11 cellular contexts compared by ENCODE assay signal in the genomic region with DNA sequence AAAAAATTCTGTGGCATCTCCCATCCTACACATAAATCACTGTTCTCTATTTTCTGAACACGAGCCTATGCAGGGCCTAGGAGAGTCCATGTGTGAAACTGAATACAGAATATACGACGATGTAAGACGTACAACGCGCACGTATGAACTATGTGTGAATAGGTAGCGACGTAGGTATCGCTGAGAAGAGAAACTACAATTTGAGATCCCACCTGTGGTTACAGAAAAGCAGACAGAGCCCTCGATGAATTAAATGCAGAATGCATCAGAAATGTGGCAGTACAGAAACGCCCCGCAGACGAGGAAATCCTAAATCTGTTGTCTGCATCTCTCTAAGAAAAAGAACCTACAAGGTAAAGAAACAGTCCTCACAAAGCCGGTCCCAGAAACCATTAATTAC. TPM values are rescaled to one million over a fixed set of nuclear protein-coding genes. Genes with fewer than 3 reads are reported as not detected.
DNase-seq lines count a peak whose midpoint lies in the region; ATAC-seq and TF ChIP-seq lines count a peak whose summit lies in the region.
"Had no signal": no experiment of that assay in that cellular context is flagged by ENCODE, and none has a peak within 500 bp of the region (broad histone marks: within the 10 kb centered on the region; RNA-seq: fewer than 3 reads in every experiment).

No MANE protein-coding gene starts in this region.

- H3K4me3 ChIP-seq in Peyer's patch (no peak overlapping the region), esophagus squamous epithelium (peak overlapping the region in 3 of 4 donors; percentile 25 to 47 (median 26)), foreskin fibroblast (ENCODE audit: low read depth in 1 of 2, low read length in 2 of 2) (no peak overlapping the region)

- 51 to 67% methylated on average over 15 of the region's 15 CpGs for WGBS in esophagus squamous epithelium, 2 donors

- H3K4me1 ChIP-seq in Peyer's patch (no peaks in the 10 kb centered on the region), esophagus squamous epithelium (peaks cover 17 to 98% (median 19%) of the 10 kb centered on the region in 3 donors)

- H3K27ac ChIP-seq in Peyer's patch (peak overlapping the region; percentile 67 to 80 (median 76)), esophagus squamous epithelium (peak overlapping the region; percentile 32 to 86 (median 78))

- H3K27me3 ChIP-seq in Peyer's patch (no peaks in the 10 kb centered on the region), esophagus squamous epithelium (peaks cover 0 to 43% (median 0%) of the 10 kb centered on the region in 4 donors)

- no peak for DNase-seq in Peyer's patch
- DNase-seq in activated CD4-positive, alpha-beta memory T cell treated with anti-CD3 and anti-CD28 coated beads, Interleukin-2, amount 10 ng/mL, durations not matched to agents 7 days and 5 days: peak; percentile 39
- no peak for DNase-seq in esophagus squamous epithelium (lab: John Stamatoyannopoulos, UW)
- DNase-seq in stimulated activated effector memory CD8-positive, alpha-beta T cell treated with anti-CD3 and anti-CD28 coated beads, Interleukin-12 subunit alpha, Interleukin-12 subunit beta, amount 100 ng/mL, for 72 hours (ENCODE audit: low spot score in 2 of 2): no peak
- DNase-seq in UCSD-AML1 (lab: John Stamatoyannopoulos, UW; ENCODE audit: unreplicated experiment): no peak
- DNase-seq in erythroblast (lab: John Stamatoyannopoulos, UW): no peak
- no peak for DNase-seq in foreskin fibroblast
- DNase-seq: activated CD8-positive, alpha-beta memory T cell treated with anti-CD3 and anti-CD28 coated beads, Interleukin-2, amount 50 U/mL, for 4 hours; Calu3; NCI-H2029 treated with DMSO at 0.1 percent for 48 hours had no signal

- peaks cover 90% of the 10 kb centered on the region for H3K36me3 Mint-ChIP-seq in activated CD4-positive, alpha-beta memory T cell treated with anti-CD3 and anti-CD28 coated beads, Interleukin-2, amount 10 ng/mL, durations not matched to agents 7 days and 5 days (ENCODE audit: low read depth)
- H3K36me3 Mint-ChIP-seq in stimulated activated effector memory CD8-positive, alpha-beta T cell treated with anti-CD3 and anti-CD28 coated beads, Interleukin-12 subunit alpha, Interleukin-12 subunit beta, amount 100 ng/mL, for 72 hours: peaks cover 91% of the 10 kb centered on the region

- H3K36me3 ChIP-seq in Peyer's patch: peaks cover 0 to 4% (median 0%) of the 10 kb centered on the region in 3 donors
- H3K36me3 ChIP-seq in esophagus squamous epithelium: peaks cover 0 to 18% (median 0%) of the 10 kb centered on the region in 3 donors

- no peak for TF ChIP-seq CTCF in Peyer's patch (IDR thresholded peaks at IDR 0.05)
- no peak for TF ChIP-seq CTCF in esophagus squamous epithelium (IDR thresholded peaks at IDR 0.05)
- TF ChIP-seq CTCF in foreskin fibroblast (IDR thresholded peaks at IDR 0.05; ENCODE audit: low read depth, low read length): no peak

- H3K4me1 Mint-ChIP-seq in activated CD4-positive, alpha-beta memory T cell treated with anti-CD3 and anti-CD28 coated beads, Interleukin-2, amount 10 ng/mL, durations not matched to agents 7 days and 5 days: peaks cover 93% of the 10 kb centered on the region
- H3K4me1 Mint-ChIP-seq in stimulated activated effector memory CD8-positive, alpha-beta T cell treated with anti-CD3 and anti-CD28 coated beads, Interleukin-12 subunit alpha, Interleukin-12 subunit beta, amount 100 ng/mL, for 72 hours: peaks cover 91% of the 10 kb centered on the region

- no peaks in the 10 kb centered on the region for H3K9me3 Mint-ChIP-seq in activated CD4-positive, alpha-beta memory T cell treated with anti-CD3 and anti-CD28 coated beads, Interleukin-2, amount 10 ng/mL, durations not matched to agents 7 days and 5 days
- H3K9me3 Mint-ChIP-seq in stimulated activated effector memory CD8-positive, alpha-beta T cell treated with anti-CD3 and anti-CD28 coated beads, Interleukin-12 subunit alpha, Interleukin-12 subunit beta, amount 100 ng/mL, for 72 hours: no peaks in the 10 kb centered on the region

- TF ChIP-seq POLR2A in Peyer's patch (IDR thresholded peaks at IDR 0.05) (no peak), esophagus squamous epithelium (IDR thresholded peaks at IDR 0.05) (no peak), erythroblast (IDR thresholded peaks at IDR 0.05; ENCODE audit: low read length) (no peak)

- CTCF ChIA-PET in activated CD4-positive, alpha-beta memory T cell treated with anti-CD3 and anti-CD28 coated beads, Interleukin-2, amount 10 ng/mL, durations not matched to agents 7 days and 5 days (lab: Charles Lee): interaction anchor here (3.9 to 11.1 kb wide), 3 partner anchors 12 to 28 kb away, joined by 20 to 214 read pairs (median 30); partner anchors contain the start of gene BCL11B

- peak; percentile 67 for ATAC-seq in stimulated activated effector memory CD8-positive, alpha-beta T cell treated with anti-CD3 and anti-CD28 coated beads, Interleukin-12 subunit alpha, Interleukin-12 subunit beta, amount 100 ng/mL, for 72 hours

- H3K27ac Mint-ChIP-seq in activated CD4-positive, alpha-beta memory T cell treated with anti-CD3 and anti-CD28 coated beads, Interleukin-2, amount 10 ng/mL, durations not matched to agents 7 days and 5 days: peak overlapping the region; percentile 100
- H3K27ac Mint-ChIP-seq in stimulated activated effector memory CD8-positive, alpha-beta T cell treated with anti-CD3 and anti-CD28 coated beads, Interleukin-12 subunit alpha, Interleukin-12 subunit beta, amount 100 ng/mL, for 72 hours: peak overlapping the region; percentile 99

- intact Hi-C loops in esophagus squamous epithelium (cut with DNase I): no loop called here

- POLR2A ChIA-PET in activated CD4-positive, alpha-beta memory T cell treated with anti-CD3 and anti-CD28 coated beads, Interleukin-2, amount 10 ng/mL, durations not matched to agents 7 days and 5 days (lab: Charles Lee): interaction anchor here (1.4 to 41.9 kb wide), 6 partner anchors 5 to 1077 kb away, joined by 3 to 1689 read pairs (median 141); partner anchors contain the start of gene BCL11B

- H3K9me3 ChIP-seq in Peyer's patch: no peaks in the 10 kb centered on the region
- H3K9me3 ChIP-seq in esophagus squamous epithelium: no peaks in the 10 kb centered on the region

- peak overlapping the region; percentile 99 for H3K4me3 Mint-ChIP-seq in activated CD4-positive, alpha-beta memory T cell treated with anti-CD3 and anti-CD28 coated beads, Interleukin-2, amount 10 ng/mL, durations not matched to agents 7 days and 5 days
- H3K4me3 Mint-ChIP-seq in stimulated activated effector memory CD8-positive, alpha-beta T cell treated with anti-CD3 and anti-CD28 coated beads, Interleukin-12 subunit alpha, Interleukin-12 subunit beta, amount 100 ng/mL, for 72 hours: peak overlapping the region; percentile 89

- no peaks in the 10 kb centered on the region for H3K27me3 Mint-ChIP-seq in activated CD4-positive, alpha-beta memory T cell treated with anti-CD3 and anti-CD28 coated beads, Interleukin-2, amount 10 ng/mL, durations not matched to agents 7 days and 5 days

RNA-seq across cellular contexts. Expression of gene BCL11B, which starts 12.7 kb away (rescaled TPM):
- total RNA-seq in Peyer's patch (10 to 100 TPM in 2 of 4 donors, 1 to 10 TPM in 2; 7.7 to 10.2 (median 10.0) TPM), esophagus squamous epithelium (10 to 100 TPM; 10.1 to 19.3 (median 12.9) TPM)
- 10 to 100 TPM; 81.7 to 82.0 TPM for total RNA-seq in activated CD4-positive, alpha-beta memory T cell treated with anti-CD3 and anti-CD28 coated beads, Interleukin-2, amount 10 ng/mL, durations not matched to agents 7 days and 5 days
- total RNA-seq: LHCN-M2 had no signal

Comparison
In these comparisons a context has a peak if more than half of its experiments do, and no peak if none do; other contexts are left out.
1. H3K4me3 ChIP-seq: peak in esophagus squamous epithelium (3 of 4); none in Peyer's patch (0 of 4) and foreskin fibroblast (0 of 2).
2. RNA of gene BCL11B, which starts 12.7 kb away (total RNA-seq): 81.7 to 82.0 TPM in activated CD4-positive, alpha-beta memory T cell treated with anti-CD3 and anti-CD28 coated beads, Interleukin-2, amount 10 ng/mL, durations not matched to agents 7 days and 5 days; 10.1 to 19.3 TPM in esophagus squamous epithelium and 7.7 to 10.2 TPM in Peyer's patch; every median in the first group is over 4 times any median in the second.